In genomic region chr1:50959913-50960844, GRCh38 we compare ENCODE assay signal across 8 cellular contexts. TPM values are rescaled to one million over a fixed set of nuclear protein-coding genes. Genes with fewer than 3 reads are reported as not detected.
DNase-seq lines count a peak whose midpoint lies in the region; ATAC-seq, FAIRE-seq and TF ChIP-seq lines count a peak whose summit lies in the region.

Gene FAF1, minus strand, starts transcription at chr1:50960267. Its CDS starts 456 bp downstream, at chr1:50959811.

- in situ Hi-C loops in HepG2 (cut with HindIII; ENCODE audit: extremely low pct_ligation_motif_present, low pct_unique_long_range_greater_than_20kb) = no loop called here

- peak; percentile 37; the same call in 1 of the 2 replicates for TF ChIP-seq RAD21 in HepG2 (CRISPR knock-in tag; IDR thresholded peaks at IDR 0.05)

- TF ChIP-seq POLR2A in HepG2 (IDR thresholded peaks at IDR 0.05; ENCODE audit: insufficient read depth in 1 of 2, low read depth in 2 of 2, low read length in 2 of 2) = peak; percentile 73 to 86

- TF ChIP-seq CTCF in C4-2B (conservative IDR thresholded peaks at IDR 0.05) (peak; percentile 54), HepG2 (CRISPR knock-in tag; IDR thresholded peaks at IDR 0.05) (peak; percentile 42; the same call in 1 of the 2 replicates)

- CTCF ChIA-PET in HepG2 (lab: Yijun Ruan, JAX; ENCODE audit: low intra/inter-chr PET ratio, low total read pairs) = no interaction called here

- peak within 1 kb of the TSS; percentile 71 for H2AFZ ChIP-seq in HepG2 (ENCODE audit: low read length)

- POLR2A ChIA-PET in HepG2 (lab: Yijun Ruan, JAX) = interaction anchor here (1.0 to 1.9 kb wide), 4 partner anchors 9 to 110 kb away, joined by 3 to 23 read pairs (median 12); partner anchors contain the start of gene CDKN2C

- H3K9ac ChIP-seq in HepG2 (ENCODE audit: insufficient read depth, low read depth, low read length) = peak within 1 kb of the TSS; percentile 83

- BruUV-seq in HepG2 (replicated peaks; lab: Mats Ljungman, UMichigan) = no TSS peak

- no peaks in the 10 kb centered on the region; the same call in 1 of the 2 replicates for H4K20me1 ChIP-seq in HepG2 (ENCODE audit: insufficient read depth, low read length)

- peak within 1 kb of the TSS; percentile 84 for H3K4me2 ChIP-seq in HepG2 (ENCODE audit: low read depth, low read length)

- H3K27ac ChIP-seq in C4-2B (peak within 1 kb of the TSS; percentile 97), HepG2 (ENCODE audit: extremely low read length, insufficient read depth, low read length) (peak within 1 kb of the TSS; percentile 71)

- peak; percentile 96 for ATAC-seq in GM19324 (IDR thresholded peaks at IDR 0.05; ENCODE audit: low FRiP score, unreplicated experiment)
- peak; percentile 78 for ATAC-seq in HG03469 (IDR thresholded peaks at IDR 0.05; ENCODE audit: unreplicated experiment)
- ATAC-seq in HepG2 = peak; percentile 97

- DNase-seq in NCI-H69 (lab: John Stamatoyannopoulos, UW) (peak; percentile 97), dermis blood vessel endothelial cell (peak; percentile 99), HepG2 (ENCODE audit: low spot score) (peak; percentile 94)
- DNase-seq in activated CD4-positive, alpha-beta T cell treated with anti-CD3 and anti-CD28 coated beads, Interleukin-2, amount 50 U/mL, for 4 hours = peak; percentile 95 to 96
- DNase-seq in stimulated activated CD4-positive, alpha-beta T cell treated with anti-CD3 and anti-CD28 coated beads, Interleukin-4, amount 100 ng/mL, for 1 hour = peak; percentile 96

- TF ChIP-seq EP300 in HepG2 (IDR thresholded peaks at IDR 0.05; ENCODE audit: low read depth in 2 of 2, low read length in 2 of 2) (peak in 1 of 2 experiments; percentile 35; a peak in 1 of 4 replicates), HepG2 (CRISPR knock-in tag; IDR thresholded peaks at IDR 0.05; ENCODE audit: borderline replicate concordance) (no peak; the same call in 1 of the 2 replicates)

- no peaks in the 10 kb centered on the region for H3K9me3 ChIP-seq in HepG2 (ENCODE audit: low read length)

- H3K27me3 ChIP-seq in HepG2 (ENCODE audit: control insufficient read depth in 1 of 2, insufficient read depth in 2 of 2, low read length in 2 of 2) = no peaks in the 10 kb centered on the region; a peak in 1 of 5 replicates

- peak within 1 kb of the TSS; percentile 87 to 99 (median 90) for H3K4me3 ChIP-seq in HepG2 (replicated peaks in 1 of 3; ENCODE audit: insufficient read depth in 1 of 3, low read depth in 2 of 3, low read length in 3 of 3)

- H3K36me3 ChIP-seq in HepG2 (replicated peaks in 1 of 2; ENCODE audit: control insufficient read depth in 1 of 2, insufficient read depth in 2 of 2, low read length in 2 of 2) = 0 out of 5 replicates have a peak, but pooled peaks cover 0 to 2% of the 10 kb centered on the region in 2 experiments

- WGBS in HepG2 (ENCODE audit: low lambda C conversion rate) = 2% methylated on average over 19 of the region's 80 CpGs

- peak; percentile 89 for FAIRE-seq in HepG2 (lab: Jason Lieb, UNC)

- intact Hi-C loops in HepG2 (cut with micrococcal nuclease; ENCODE audit: unreplicated experiment) = loop anchor here (1.0 kb wide), 1 partner anchor 8 kb away; no protein-coding TSS in a partner anchor

- H3K79me2 ChIP-seq in HepG2 (ENCODE audit: insufficient read depth, low read length) = peaks cover 33% of the 10 kb centered on the region

- H3K4me1 ChIP-seq in HepG2 (ENCODE audit: insufficient read depth, low read length) = peaks cover 16% of the 10 kb centered on the region

TF ChIP-seq in HepG2, 621 proteins besides CTCF, POLR2A, EP300 and RAD21 (continues in another document):
- TF ChIP-seq CHD4 (IDR thresholded peaks at IDR 0.05; ENCODE audit: borderline replicate concordance, low read length) = no peak
- peak; percentile 59; the same call in 1 of the 2 replicates for TF ChIP-seq IRF9 (CRISPR knock-in tag; IDR thresholded peaks at IDR 0.05; ENCODE audit: borderline replicate concordance)
- TF ChIP-seq HDAC1 (CRISPR knock-in tag; IDR thresholded peaks at IDR 0.05) = peak; percentile 99
- peak; percentile 95 for TF ChIP-seq THAP11 (CRISPR knock-in tag; IDR thresholded peaks at IDR 0.05)
- peak; percentile 70 for TF ChIP-seq YY1 (IDR thresholded peaks at IDR 0.05; ENCODE audit: insufficient read depth, insufficient replicate concordance, low read depth, low read length)
- peak; percentile 50; the same call in 1 of the 2 replicates for TF ChIP-seq KLF12 (CRISPR knock-in tag; IDR thresholded peaks at IDR 0.05; ENCODE audit: borderline replicate concordance)
- peak; percentile 48; the same call in 1 of the 2 replicates for TF ChIP-seq FOSL2 (CRISPR knock-in tag; IDR thresholded peaks at IDR 0.05)
- TF ChIP-seq CCAR2 (optimal IDR thresholded peaks at IDR 0.05; ENCODE audit: low read depth, low read length) = no peak
- peak; percentile 84; the same call in 1 of the 2 replicates for TF ChIP-seq ZSCAN31 (CRISPR knock-in tag; IDR thresholded peaks at IDR 0.05; ENCODE audit: low read depth)
- peak; percentile 76 for TF ChIP-seq TEAD3 (CRISPR knock-in tag; optimal IDR thresholded peaks at IDR 0.05; ENCODE audit: borderline replicate concordance)
- TF ChIP-seq BRD4 (CRISPR knock-in tag; IDR thresholded peaks at IDR 0.05) = 0 out of 2 replicates have a peak, but pooled peaks have one; percentile 51
- peak; percentile 91 for TF ChIP-seq MYPOP (CRISPR knock-in tag; IDR thresholded peaks at IDR 0.05)
- peak; percentile 91 for TF ChIP-seq ZGPAT (CRISPR knock-in tag; IDR thresholded peaks at IDR 0.05)
- peak; percentile 96 for TF ChIP-seq SPEN (CRISPR knock-in tag; IDR thresholded peaks at IDR 0.05; ENCODE audit: low read depth)
- no peak for TF ChIP-seq NFRKB (IDR thresholded peaks at IDR 0.05)
- no peak for TF ChIP-seq ZSCAN20 (CRISPR knock-in tag; IDR thresholded peaks at IDR 0.05; ENCODE audit: borderline replicate concordance)
- no peak for TF ChIP-seq HNRNPH1 (optimal IDR thresholded peaks at IDR 0.05; ENCODE audit: low read depth, low read length)
- TF ChIP-seq ZFAT (CRISPR knock-in tag; conservative IDR thresholded peaks at IDR 0.05) = no peak

RNA-seq across cellular contexts. Expression of gene FAF1, which starts in this region (rescaled TPM):
- 56.5 and 70.6 TPM in 2 replicates for total RNA-seq in dermis blood vessel endothelial cell
- total RNA-seq in HepG2 (2016; rRNA removed; fragmentation: Illumina TruSeq; extraction: Trizol) = 63.3 and 82.8 TPM in 2 replicates
- total RNA-seq in HepG2 (2016; cell fraction: cytosol; rRNA removed; fragmentation: Illumina TruSeq; extraction: Trizol; ENCODE audit: low read depth) = 40.5 and 48.6 TPM in 2 replicates
- total RNA-seq in HepG2 (2016; cell fraction: insoluble cytoplasmic fraction; rRNA removed; fragmentation: Illumina TruSeq; extraction: Trizol) = 63.0 and 76.3 TPM in 2 replicates
- total RNA-seq in HepG2 (2016; cell fraction: membrane; rRNA removed; fragmentation: Illumina TruSeq; extraction: Trizol) = 58.2 and 67.7 TPM in 2 replicates
- 57.2 and 61.7 TPM in 2 replicates for total RNA-seq in HepG2 (2016; cell fraction: nucleus; rRNA removed; fragmentation: Illumina TruSeq; extraction: Trizol)
- polyA plus RNA-seq in HepG2 (2011; rRNA removed) = 15.6 and 19.4 TPM in 2 replicates
- 8.4 and 15.7 TPM in 2 replicates for polyA plus RNA-seq in HepG2 (2011; cell fraction: cytosol; rRNA removed)
- polyA plus RNA-seq in HepG2 (2011; cell fraction: nucleus; rRNA removed) = 5.8 and 7.7 TPM in 2 replicates
- 38.8 and 46.7 TPM in 2 replicates for polyA plus RNA-seq in HepG2 (2012)
- polyA plus RNA-seq in HepG2 (2016; cell fraction: cytosol; fragmentation: Illumina TruSeq; extraction: Trizol; ENCODE audit: low read depth) = 21.2 and 29.2 TPM in 2 replicates
- 72.2 and 73.8 TPM in 2 replicates for polyA plus RNA-seq in HepG2 (2016; cell fraction: insoluble cytoplasmic fraction; fragmentation: Illumina TruSeq; extraction: Trizol; ENCODE audit: low read depth)
- 36.3 and 46.3 TPM in 2 replicates for polyA plus RNA-seq in HepG2 (2016; cell fraction: membrane; fragmentation: Illumina TruSeq; extraction: Trizol; ENCODE audit: low read depth)
- polyA plus RNA-seq in HepG2 (2016; cell fraction: nucleus; fragmentation: Illumina TruSeq; extraction: Trizol; ENCODE audit: insufficient read depth, low read depth) = 32.7 and 33.6 TPM in 2 replicates
- polyA minus RNA-seq in HepG2 (2011; rRNA and poly(A)+ RNA removed; ENCODE audit: low replicate concordance) = 14.1 and 57.5 TPM in 2 replicates
- polyA minus RNA-seq in HepG2 (2011; cell fraction: cytosol; rRNA and poly(A)+ RNA removed) = 29.2 and 31.0 TPM in 2 replicates
- 53.7 and 80.9 TPM in 2 replicates for polyA minus RNA-seq in HepG2 (2011; cell fraction: nucleus; rRNA and poly(A)+ RNA removed)

Comparison
In these comparisons a context has a peak if more than half of its experiments do, and no peak if none do; other contexts are left out.
1. Peak in every context shown above with its lines: DNase-seq, ATAC-seq, H3K4me3 ChIP-seq and H3K27ac ChIP-seq.